In the genomic region with DNA sequence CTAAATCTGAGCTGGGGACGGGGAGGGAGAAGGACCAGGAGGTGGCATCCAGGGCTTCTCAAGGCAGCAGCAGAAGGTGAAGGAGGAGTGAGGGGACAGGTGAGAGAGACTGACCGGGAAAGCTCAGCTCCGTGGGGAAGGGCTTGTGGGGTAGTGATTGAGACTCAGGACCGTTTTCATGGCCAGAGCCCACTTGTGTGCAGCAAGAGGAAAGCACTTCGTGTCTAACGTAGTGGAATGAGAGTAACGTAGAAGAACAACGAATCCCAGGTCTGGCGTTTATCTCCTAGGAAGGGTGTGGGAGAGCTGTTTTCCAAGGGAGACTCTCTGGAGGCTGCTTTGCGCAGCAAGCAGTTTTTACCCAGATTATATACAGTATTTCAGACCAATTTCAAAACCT, we compare ENCODE assay signal across 21 cellular contexts. TPM values are rescaled to one million over a fixed set of nuclear protein-coding genes. Genes with fewer than 3 reads are reported as not detected.
DNase-seq lines count a peak whose midpoint lies in the region; ATAC-seq, FAIRE-seq and TF ChIP-seq lines count a peak whose summit lies in the region.
"Had no signal": no experiment of that assay in that cellular context is flagged by ENCODE, and none has a peak within 500 bp of the region (broad histone marks: within the 10 kb centered on the region; RNA-seq: fewer than 3 reads in every experiment).

No MANE protein-coding gene starts in this region.

- H3K79me1 ChIP-seq in H9 (ENCODE audit: insufficient read depth, low read depth, low read length, poor library complexity, severe bottlenecking): peaks cover 3% of the 10 kb centered on the region

- peaks cover 16% of the 10 kb centered on the region; the same call in 1 of the 2 replicates for H3K79me2 ChIP-seq in H9 (ENCODE audit: insufficient read depth, low read length)

- peak overlapping the region; percentile 96 to 100 (median 99); a peak in 19 of 22 replicates for H3K4me2 ChIP-seq in BLaER1 treated with 17β-estradiol and CSF1 and Interleukin-3, amounts not matched to agents 10 nM and 100 nM
- H3K4me2 ChIP-seq in H9 (ENCODE audit: insufficient read depth, insufficient read length, low read length): peak overlapping the region; percentile 96

- H3K27me3 Mint-ChIP-seq in H9 (ENCODE audit: low read depth): peaks cover 29% of the 10 kb centered on the region
- peaks cover 75% of the 10 kb centered on the region for H3K27me3 Mint-ChIP-seq in brain
- peaks cover 20 to 70% (median 45%) of the 10 kb centered on the region in 5 donors for H3K27me3 Mint-ChIP-seq in naive thymus-derived CD8-positive, alpha-beta T cell
- peaks cover 74% of the 10 kb centered on the region for H3K27me3 Mint-ChIP-seq in stimulated activated memory B cell treated with anti-CD40 and anti-IgM and Interleukin-4, amounts not matched to agents 10 μg/mL and 1 μg/mL and 100 μg/mL, for 72 hours

- H3K18ac ChIP-seq in H9 (ENCODE audit: insufficient read length, low read depth, low read length): no peak overlapping the region

- H3K4ac ChIP-seq in H9 (ENCODE audit: low read depth, low read length): no peak overlapping the region

- FAIRE-seq in D721Med (lab: Jason Lieb, UNC): no peak
- FAIRE-seq: HepG2 had no signal

- peaks cover 65 to 81% (median 78%) of the 10 kb centered on the region in 11 experiments for H3K27me3 ChIP-seq in BLaER1 treated with 17β-estradiol and CSF1 and Interleukin-3, amounts not matched to agents 10 nM and 100 nM
- H3K27me3 ChIP-seq in H9 (ENCODE audit: insufficient read depth, low read length): no peaks in the 10 kb centered on the region; the same call in 1 of the 2 replicates

- H3K9me3 Mint-ChIP-seq in H9 (no peaks in the 10 kb centered on the region), brain (no peaks in the 10 kb centered on the region)
- peaks cover 0 to 4% (median 0%) of the 10 kb centered on the region in 9 donors for H3K9me3 Mint-ChIP-seq in naive thymus-derived CD8-positive, alpha-beta T cell
- H3K9me3 Mint-ChIP-seq in stimulated activated memory B cell treated with anti-CD40 and anti-IgM and Interleukin-4, amounts not matched to agents 10 μg/mL and 1 μg/mL and 100 μg/mL, for 72 hours: no peaks in the 10 kb centered on the region
- H3K9me3 Mint-ChIP-seq: dendritic cell treated with granulocyte-macrophage colony-stimulating factor and Interleukin-4, amounts not matched to agents 40 ng/mL and 50 ng/mL, for 4 days had no signal

- WGBS in H9 (ENCODE audit: extremely low coverage, insufficient read length, low lambda C conversion rate): no CpG with 5 or more reads among the region's 10 CpGs

- POLR2A ChIA-PET in naive thymus-derived CD8-positive, alpha-beta T cell (lab: Charles Lee): no interaction called here

- H3K4me1 ChIP-seq in BLaER1 treated with 17β-estradiol and CSF1 and Interleukin-3, amounts not matched to agents 10 nM and 100 nM: peaks cover 25 to 44% (median 37%) of the 10 kb centered on the region in 10 experiments
- H3K4me1 ChIP-seq in H9 (ENCODE audit: insufficient read depth, low read length): no peaks in the 10 kb centered on the region

- H2BK12ac ChIP-seq in H9 (ENCODE audit: insufficient read length, low read depth, low read length): peak overlapping the region; percentile 89

- H2BK5ac ChIP-seq in H9 (ENCODE audit: insufficient read length, low read length): no peak overlapping the region

- peak overlapping the region in 5 of 11 experiments; percentile 28 to 77 (median 34); a peak in 5 of 22 replicates for H3K27ac ChIP-seq in BLaER1 treated with 17β-estradiol and CSF1 and Interleukin-3, amounts not matched to agents 10 nM and 100 nM
- no peak overlapping the region for H3K27ac ChIP-seq in H9 (ENCODE audit: insufficient read length, low read depth, low read length)
- H3K27ac ChIP-seq: ascending aorta, left lung, sigmoid colon, tibial artery had no signal

- no peak overlapping the region for H4K8ac ChIP-seq in H9 (replicated peaks; ENCODE audit: insufficient read length, low read depth, low read length)

- H3K23me2 ChIP-seq in H9 (ENCODE audit: insufficient read length, low read depth, low read length, poor library complexity, severe bottlenecking): peaks cover 28% of the 10 kb centered on the region

- H3K4me1 Mint-ChIP-seq in H9 (peaks cover 38 to 40% of the 10 kb centered on the region in 2 experiments), brain (peaks cover 35% of the 10 kb centered on the region)
- H3K4me1 Mint-ChIP-seq in naive thymus-derived CD8-positive, alpha-beta T cell: peaks cover 2 to 25% (median 15%) of the 10 kb centered on the region in 4 donors
- H3K4me1 Mint-ChIP-seq in stimulated activated memory B cell treated with anti-CD40 and anti-IgM and Interleukin-4, amounts not matched to agents 10 μg/mL and 1 μg/mL and 100 μg/mL, for 72 hours: peaks cover 17% of the 10 kb centered on the region

- H3K27ac Mint-ChIP-seq in H9 (no peak overlapping the region; a peak in 1 of 7 replicates), brain (peak overlapping the region in 1 of 5 experiments; percentile 64)
- H3K27ac Mint-ChIP-seq in naive thymus-derived CD8-positive, alpha-beta T cell: no peak overlapping the region
- H3K27ac Mint-ChIP-seq in stimulated activated memory B cell treated with anti-CD40 and anti-IgM and Interleukin-4, amounts not matched to agents 10 μg/mL and 1 μg/mL and 100 μg/mL, for 72 hours: no peak overlapping the region
- H3K27ac Mint-ChIP-seq: dendritic cell treated with granulocyte-macrophage colony-stimulating factor and Interleukin-4, amounts not matched to agents 40 ng/mL and 50 ng/mL, for 4 days had no signal

- H3T11ph ChIP-seq in H9 (ENCODE audit: low read length): no peak overlapping the region

- peaks cover 0 to 33% (median 5%) of the 10 kb centered on the region in 11 experiments; a peak in 7 of 22 replicates for H4K20me1 ChIP-seq in BLaER1 treated with 17β-estradiol and CSF1 and Interleukin-3, amounts not matched to agents 10 nM and 100 nM
- H4K20me1 ChIP-seq in H9 (ENCODE audit: control insufficient read depth, insufficient read depth, insufficient read length): no peaks in the 10 kb centered on the region

- H3K36me3 ChIP-seq in BLaER1 treated with 17β-estradiol and CSF1 and Interleukin-3, amounts not matched to agents 10 nM and 100 nM: no peaks in the 10 kb centered on the region
- H3K36me3 ChIP-seq: ascending aorta, esophagus squamous epithelium, HAP-1, left lung, sigmoid colon, tibial artery had no signal

- H3K36me3 Mint-ChIP-seq in H9 (ENCODE audit: insufficient read depth in 1 of 3, low read depth in 3 of 3): peaks cover 0 to 15% (median 7%) of the 10 kb centered on the region in 3 experiments; a peak in 4 of 7 replicates
- H3K36me3 Mint-ChIP-seq in brain: no peaks in the 10 kb centered on the region
- H3K36me3 Mint-ChIP-seq in naive thymus-derived CD8-positive, alpha-beta T cell: peaks cover 0 to 5% (median 4%) of the 10 kb centered on the region in 3 donors
- H3K36me3 Mint-ChIP-seq in stimulated activated memory B cell treated with anti-CD40 and anti-IgM and Interleukin-4, amounts not matched to agents 10 μg/mL and 1 μg/mL and 100 μg/mL, for 72 hours: no peaks in the 10 kb centered on the region

- H3K14ac ChIP-seq in H9 (ENCODE audit: insufficient read depth, low read length): peak overlapping the region; percentile 55; the same call in 1 of the 2 replicates

- TF ChIP-seq CTCF in H9 (conservative IDR thresholded peaks at IDR 0.05) (no peak), brain (conservative IDR thresholded peaks at IDR 0.05) (no peak), D721Med (IDR thresholded peaks at IDR 0.05; ENCODE audit: insufficient read depth, missing control alignments) (no peak), omental fat pad (IDR thresholded peaks at IDR 0.05) (no peak)

- H3K4me3 ChIP-seq in BLaER1 treated with 17β-estradiol and CSF1 and Interleukin-3, amounts not matched to agents 10 nM and 100 nM: peak overlapping the region in 2 of 10 experiments; percentile 53 to 66; a peak in 2 of 20 replicates
- H3K4me3 ChIP-seq: tibial artery had no signal

- no peak for DNase-seq in H9
- DNase-seq in naive thymus-derived CD8-positive, alpha-beta T cell: no peak
- DNase-seq in left lobe of liver (ENCODE audit: low spot score): no peak
- DNase-seq in D721Med (ENCODE audit: insufficient read length, low spot score): no peak
- DNase-seq in omental fat pad (ENCODE audit: low spot score): no peak
- DNase-seq: activated CD4-positive, alpha-beta T cell treated with anti-CD3 and anti-CD28 coated beads for 4 hours; activated T-cell treated with anti-CD3 and anti-CD28 coated beads, Interleukin-2, amount 50 U/mL, for 1 hour; esophagus squamous epithelium; left lung; NCI-H2081 treated with DMSO at 0.1 percent for 48 hours; sigmoid colon; stimulated activated CD4-positive, alpha-beta T cell treated with anti-CD3 and anti-CD28 coated beads, Interleukin-4, amount 100 ng/mL, for 1 hour; T1000; tibial artery had no signal

- H2BK120ac ChIP-seq in H9 (ENCODE audit: low read depth, low read length, poor library complexity, severe bottlenecking): no peak overlapping the region

- no peak overlapping the region for H2AK5ac ChIP-seq in H9 (ENCODE audit: insufficient read length, low read length)

- H2BK20ac ChIP-seq in H9 (ENCODE audit: low read depth, low read length, poor library complexity, severe bottlenecking): no peak overlapping the region

- H4K5ac ChIP-seq in H9 (ENCODE audit: insufficient read length, low read depth, low read length): no peak overlapping the region

- H3K4me3 Mint-ChIP-seq in H9 (peak overlapping the region; percentile 86 to 92), brain (peak overlapping the region; percentile 59 to 89 (median 84))
- H3K4me3 Mint-ChIP-seq in naive thymus-derived CD8-positive, alpha-beta T cell: peak overlapping the region; percentile 39 to 76 (median 63)
- no peak overlapping the region for H3K4me3 Mint-ChIP-seq in stimulated activated memory B cell treated with anti-CD40 and anti-IgM and Interleukin-4, amounts not matched to agents 10 μg/mL and 1 μg/mL and 100 μg/mL, for 72 hours

- H3K9ac ChIP-seq in BLaER1 treated with 17β-estradiol and CSF1 and Interleukin-3, amounts not matched to agents 10 nM and 100 nM: peak overlapping the region in 4 of 11 experiments; percentile 37 to 74 (median 69); a peak in 4 of 22 replicates
- H3K9ac ChIP-seq in H9 (ENCODE audit: extremely low read depth, insufficient read length, low read length): no peak overlapping the region

- H3K9me3 ChIP-seq in BLaER1 treated with 17β-estradiol and CSF1 and Interleukin-3, amounts not matched to agents 10 nM and 100 nM (replicated peaks in 1 of 11): no peaks in the 10 kb centered on the region
- H3K9me3 ChIP-seq in H9 (ENCODE audit: control insufficient read depth, low read depth, low read length): no peaks in the 10 kb centered on the region
- H3K9me3 ChIP-seq: ascending aorta, esophagus squamous epithelium, HAP-1, left lung, sigmoid colon, tibial artery had no signal

- H3K23ac ChIP-seq in H9 (ENCODE audit: insufficient read length, low read depth, low read length): no peak overlapping the region

- H3K56ac ChIP-seq in H9 (ENCODE audit: insufficient read length, low read depth, low read length): no peak overlapping the region

- no peak overlapping the region for H2AFZ ChIP-seq in H9 (ENCODE audit: low read length)

- H4K91ac ChIP-seq in H9 (ENCODE audit: insufficient read length, low read depth, low read length): no peak overlapping the region

- H2BK15ac ChIP-seq in H9 (ENCODE audit: low read depth, low read length): 0 out of 2 replicates have a peak overlapping the region, but pooled peaks have one; percentile 16

- ATAC-seq in naive thymus-derived CD8-positive, alpha-beta T cell: no peak
- ATAC-seq in stimulated activated memory B cell treated with anti-CD40 and anti-IgM and Interleukin-4, amounts not matched to agents 10 μg/mL and 1 μg/mL and 100 μg/mL, for 72 hours: no peak
- ATAC-seq in left lobe of liver: no peak
- no peak for ATAC-seq in omental fat pad (ENCODE audit: low FRiP score)
- ATAC-seq: left lung had no signal

RNA-seq across cellular contexts. Expression of a gene that starts 1.3 kb away (rescaled TPM):
- 92.9 and 97.2 TPM in 2 replicates for total RNA-seq in H9 (2021)
- polyA plus RNA-seq in brain (ENCODE audit: insufficient read depth, low read depth, low replicate concordance): 16.0 TPM
- under 1 TPM; 0.29 to 0.60 TPM for total RNA-seq in naive thymus-derived CD8-positive, alpha-beta T cell
- polyA plus RNA-seq in naive thymus-derived CD8-positive, alpha-beta T cell: not detected
- total RNA-seq in left lobe of liver: 0.33 TPM
- total RNA-seq in omental fat pad: 10 to 100 TPM in 2 of 4 donors, 1 to 10 TPM in 1, not detected in 1; 8.3 to 22.4 (median 11.5) TPM
- total RNA-seq: ascending aorta, HepG2 had no signal
